In genomic region chr15:90930861-90931629, GRCh38 we compare ENCODE assay signal across 8 cellular contexts. TPM values are rescaled to one million over a fixed set of nuclear protein-coding genes. Genes with fewer than 3 reads are reported as not detected.
A peak's percentile ranks its signal among the peaks of the same experiment; 100 is the strongest.
DNase-seq lines count a peak whose midpoint lies in the region; ATAC-seq and TF ChIP-seq lines count a peak whose summit lies in the region.

No MANE protein-coding gene starts in this region.

- WGBS in testis, 2 donors: 13 to 25% methylated on average over 14 to 15 of the region's 15 CpGs

- H3K4me1 Mint-ChIP-seq in activated T-cell treated with anti-CD3 and anti-CD28 coated beads, Interleukin-2, amount 50 U/mL, for 4 hours (ENCODE audit: low read depth): peaks cover 34% of the 10 kb centered on the region

- peak overlapping the region; percentile 98 for H3K4me3 Mint-ChIP-seq in activated T-cell treated with anti-CD3 and anti-CD28 coated beads, Interleukin-2, amount 50 U/mL, for 4 hours

- H3K4me1 ChIP-seq in iPS-15b (ENCODE audit: control insufficient read depth, insufficient read depth, low read length) (peaks cover 6% of the 10 kb centered on the region), testis (peaks cover 38% of the 10 kb centered on the region)

- no peak for DNase-seq in activated T-cell treated with anti-CD3 and anti-CD28 coated beads, Interleukin-2, amount 50 U/mL, for 4 hours
- DNase-seq in activated T-cell treated with anti-CD3 and anti-CD28 coated beads, Interleukin-2, amount 50 U/mL, for 1 hour: no peak
- DNase-seq in testis (peak; percentile 42), nucleus accumbens (lab: John Stamatoyannopoulos, UW) (no peak), T-helper 9 cell (no peak)

- TF ChIP-seq CTCF in VCaP (conservative IDR thresholded peaks at IDR 0.05) (no peak), testis (IDR thresholded peaks at IDR 0.05) (no peak)

- intact Hi-C loops in testis (cut with DNase I; ENCODE audit: low total_unique reads): no loop called here

- no peaks in the 10 kb centered on the region for H3K27me3 Mint-ChIP-seq in activated T-cell treated with anti-CD3 and anti-CD28 coated beads, Interleukin-2, amount 50 U/mL, for 4 hours (ENCODE audit: low read depth)

- no peak overlapping the region for H3K9ac ChIP-seq in iPS-15b (ENCODE audit: low read depth, low read length)

- H3K9me3 Mint-ChIP-seq in activated T-cell treated with anti-CD3 and anti-CD28 coated beads, Interleukin-2, amount 50 U/mL, for 4 hours: no peaks in the 10 kb centered on the region

- no peak for ATAC-seq in activated T-cell treated with anti-CD3 and anti-CD28 coated beads, Interleukin-2, amount 50 U/mL, for 4 hours
- ATAC-seq in HG02588 (IDR thresholded peaks at IDR 0.05; ENCODE audit: unreplicated experiment): no peak

- H3K9me3 ChIP-seq in iPS-15b (ENCODE audit: control insufficient read depth, insufficient read depth, low read length) (no peaks in the 10 kb centered on the region), testis (no peaks in the 10 kb centered on the region)

- TF ChIP-seq POLR2A in testis (IDR thresholded peaks at IDR 0.05): no peak

- H3K36me3 Mint-ChIP-seq in activated T-cell treated with anti-CD3 and anti-CD28 coated beads, Interleukin-2, amount 50 U/mL, for 4 hours (ENCODE audit: insufficient read depth): no peaks in the 10 kb centered on the region

- H3K27ac ChIP-seq in VCaP: peak overlapping the region; percentile 94
- H3K27ac ChIP-seq in testis: peak overlapping the region; percentile 87 to 88

- H3K4me3 ChIP-seq in iPS-15b (ENCODE audit: low read depth, low read length) (peak overlapping the region; percentile 83), testis (peak overlapping the region; percentile 66 to 79)

- H3K27me3 ChIP-seq in iPS-15b (ENCODE audit: control insufficient read depth, insufficient read depth, low read length): peaks cover 10% of the 10 kb centered on the region
- no peaks in the 10 kb centered on the region for H3K27me3 ChIP-seq in testis

- H3K36me3 ChIP-seq in iPS-15b (ENCODE audit: control insufficient read depth, insufficient read depth, low read length) (no peaks in the 10 kb centered on the region), testis (ENCODE audit: low read depth, missing control alignments) (no peaks in the 10 kb centered on the region)

RNA-seq across cellular contexts. Expression of gene HDDC3, which starts 1.3 kb away (rescaled TPM):
- 10 to 100 TPM; 39.9 to 43.6 (median 40.0) TPM for total RNA-seq in activated T-cell treated with anti-CD3 and anti-CD28 coated beads, Interleukin-2, amount 50 U/mL, for 4 hours
- total RNA-seq in testis: 10 to 100 TPM; 16.7 to 18.3 TPM
- 12.1 TPM for polyA plus RNA-seq in testis (ENCODE audit: insufficient read depth, low read depth, low replicate concordance)

RNA-seq across cellular contexts. Expression of gene UNC45A, which starts 4.0 kb away (rescaled TPM):
- 10 to 100 TPM; 63.4 to 70.5 (median 68.0) TPM for total RNA-seq in activated T-cell treated with anti-CD3 and anti-CD28 coated beads, Interleukin-2, amount 50 U/mL, for 4 hours
- 10 to 100 TPM; 48.9 to 56.9 TPM for total RNA-seq in testis
- 59.6 TPM for polyA plus RNA-seq in testis (ENCODE audit: insufficient read depth, low read depth, low replicate concordance)

RNA-seq across cellular contexts. Expression of gene RCCD1, which starts 23.6 kb away (rescaled TPM):
- 10 to 100 TPM; 11.1 to 18.4 (median 13.1) TPM for total RNA-seq in activated T-cell treated with anti-CD3 and anti-CD28 coated beads, Interleukin-2, amount 50 U/mL, for 4 hours
- total RNA-seq in testis: 10 to 100 TPM; 17.5 TPM
- 21.1 TPM for polyA plus RNA-seq in testis (ENCODE audit: insufficient read depth, low read depth, low replicate concordance)

RNA-seq across cellular contexts. Expression of gene MAN2A2, which starts 27.9 kb away (rescaled TPM):
- 100 to 1,000 TPM in 2 of 3 donors, 10 to 100 TPM in 1; 93.2 to 124 (median 122) TPM for total RNA-seq in activated T-cell treated with anti-CD3 and anti-CD28 coated beads, Interleukin-2, amount 50 U/mL, for 4 hours
- 100 to 1,000 TPM; 128 to 151 TPM for total RNA-seq in testis
- polyA plus RNA-seq in testis (ENCODE audit: insufficient read depth, low read depth, low replicate concordance): 101 TPM

RNA-seq across cellular contexts. Expression of gene FES, which starts 46.7 kb away (rescaled TPM):
- total RNA-seq in activated T-cell treated with anti-CD3 and anti-CD28 coated beads, Interleukin-2, amount 50 U/mL, for 4 hours: 1 to 10 TPM; 3.6 to 8.1 (median 5.8) TPM
- total RNA-seq in testis: 10 to 100 TPM; 18.6 to 23.1 TPM
- 14.4 TPM for polyA plus RNA-seq in testis (ENCODE audit: insufficient read depth, low read depth, low replicate concordance)
